9 cellular contexts compared by ENCODE assay signal in the genomic region with DNA sequence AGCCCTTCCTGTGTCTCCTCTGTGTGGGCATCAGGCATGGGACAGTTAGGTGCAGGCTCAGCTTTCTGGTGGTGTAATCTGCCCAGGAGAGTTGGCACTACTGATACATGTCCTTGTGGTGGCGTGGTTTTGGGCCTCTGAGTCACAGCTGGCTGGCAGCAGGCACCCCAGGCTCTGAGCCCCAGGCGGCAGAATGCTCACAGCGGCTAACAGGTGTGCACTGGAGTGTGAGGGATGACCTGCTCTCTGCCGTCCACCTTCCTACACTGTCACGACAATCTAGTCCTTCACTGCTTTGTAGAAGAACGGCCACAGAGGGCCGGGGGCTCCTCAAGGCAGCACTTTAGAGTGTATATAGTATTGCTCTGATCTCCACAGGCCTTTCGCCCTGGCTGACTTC.
DNase-seq lines count a peak whose midpoint lies in the region; ATAC-seq, FAIRE-seq and TF ChIP-seq lines count a peak whose summit lies in the region.
"Had no signal": no experiment of that assay in that cellular context is flagged by ENCODE, and none has a peak within 500 bp of the region (broad histone marks: within the 10 kb centered on the region; RNA-seq: fewer than 3 reads in every experiment).

No MANE protein-coding gene starts in this region.

- H3K36me3 ChIP-seq in RWPE2 (ENCODE audit: low read depth), result no peaks in the 10 kb centered on the region

- no peaks in the 10 kb centered on the region for H3K9me3 ChIP-seq in RWPE2 (ENCODE audit: severe bottlenecking)

- no peak overlapping the region for H3K4me3 ChIP-seq in RWPE2 (ENCODE audit: severe bottlenecking)

- DNase-seq in left ventricle myocardium superior (peak; percentile 25), Right ventricle myocardium inferior (ENCODE audit: missing footprints) (no peak), RWPE2 (ENCODE audit: low spot score) (peak; percentile 28), kidney tubule cell (ENCODE audit: low spot score) (peak; percentile 90), urothelium cell line (ENCODE audit: low spot score) (peak; percentile 56), activated gamma-delta T cell treated with Interleukin-2 at 50 U/mL for 16 hours (no peak), NCI-H146 treated with DMSO at 0.1 percent for 48 hours (lab: John Stamatoyannopoulos, UW; ENCODE audit: unreplicated experiment) (no peak)

- H3K27me3 ChIP-seq in RWPE2 (ENCODE audit: insufficient read depth, poor library complexity, severe bottlenecking), result no peaks in the 10 kb centered on the region
- H3K27me3 ChIP-seq: dorsolateral prefrontal cortex had no signal

- no peaks in the 10 kb centered on the region for H3K4me1 ChIP-seq in RWPE2 (ENCODE audit: insufficient read depth, poor library complexity, severe bottlenecking)

- no peak for TF ChIP-seq CTCF in RWPE2 (IDR thresholded peaks at IDR 0.05; ENCODE audit: poor library complexity, severe bottlenecking)

- intact Hi-C loops in left ventricle myocardium superior (cut with micrococcal nuclease) (no loop called here), Right ventricle myocardium inferior (cut with DNase I) (no loop called here)

- H3K27ac ChIP-seq in RWPE2 (ENCODE audit: poor library complexity, severe bottlenecking), result no peak overlapping the region

- ATAC-seq in left ventricle myocardium superior (no peak), Right ventricle myocardium inferior (no peak), RWPE2 (ENCODE audit: low read depth) (peak; percentile 9; the same call in 1 of the 3 replicates), HG02973 (IDR thresholded peaks at IDR 0.05; ENCODE audit: unreplicated experiment) (no peak)

- FAIRE-seq in urothelium cell line (lab: Jason Lieb, UNC), result peak; percentile 78

Comparison
In these comparisons a context has a peak if more than half of its experiments do, and no peak if none do; other contexts are left out.
1. DNase-seq: peak in left ventricle myocardium superior (single experiment), RWPE2 (single experiment), kidney tubule cell (single experiment) and urothelium cell line (single experiment); none in Right ventricle myocardium inferior (single experiment), activated gamma-delta T cell treated with Interleukin-2 at 50 U/mL for 16 hours (single experiment) and NCI-H146 treated with DMSO at 0.1 percent for 48 hours (single experiment).